9 cellular contexts compared by ENCODE assay signal in the genomic region with DNA sequence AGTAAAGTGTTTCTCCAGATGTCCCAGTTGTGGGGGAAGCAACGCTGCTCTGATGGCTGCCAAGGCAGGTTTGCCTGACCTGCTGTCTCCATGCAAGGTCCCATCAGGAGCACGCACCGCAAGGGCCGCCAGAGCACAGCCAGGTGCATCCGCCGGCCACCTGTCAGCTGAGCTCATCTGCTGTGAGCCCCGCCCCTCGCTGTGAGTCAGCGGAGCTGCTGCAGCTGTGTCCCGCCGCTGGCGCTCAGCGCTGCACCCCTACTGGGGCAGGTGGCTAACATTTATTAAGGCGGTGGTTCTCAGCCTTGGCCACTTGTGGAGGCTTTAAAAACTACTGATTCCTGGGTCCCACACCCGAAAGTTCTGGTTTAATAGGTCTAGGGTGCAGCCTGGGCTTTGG.
DNase-seq lines count a peak whose midpoint lies in the region; ATAC-seq and TF ChIP-seq lines count a peak whose summit lies in the region.
"Had no signal": no experiment of that assay in that cellular context is flagged by ENCODE, and none has a peak within 500 bp of the region (broad histone marks: within the 10 kb centered on the region; RNA-seq: fewer than 3 reads in every experiment).

No MANE protein-coding gene starts in this region.

- H3K36me3 ChIP-seq in RWPE2 (ENCODE audit: low read depth) (no peaks in the 10 kb centered on the region), sigmoid colon (no peaks in the 10 kb centered on the region)
- H3K36me3 ChIP-seq: heart left ventricle had no signal

- TF ChIP-seq POLR2A in sigmoid colon (IDR thresholded peaks at IDR 0.05) = no peak

- no peaks in the 10 kb centered on the region for H3K36me3 Mint-ChIP-seq in naive thymus-derived CD8-positive, alpha-beta T cell

- WGBS in sigmoid colon, 2 donors = 17 to 38% methylated on average over 15 of the region's 15 CpGs

- H3K4me1 ChIP-seq in RWPE2 (ENCODE audit: insufficient read depth, poor library complexity, severe bottlenecking) (no peaks in the 10 kb centered on the region), sigmoid colon (peaks cover 0 to 36% (median 26%) of the 10 kb centered on the region in 4 donors)

- H3K27me3 ChIP-seq in RWPE2 (ENCODE audit: insufficient read depth, poor library complexity, severe bottlenecking) (no peaks in the 10 kb centered on the region), sigmoid colon (no peaks in the 10 kb centered on the region)

- H3K27ac ChIP-seq in RWPE2 (ENCODE audit: poor library complexity, severe bottlenecking) (no peak overlapping the region), sigmoid colon (no peak overlapping the region)
- H3K27ac ChIP-seq: heart left ventricle had no signal

- DNase-seq in RWPE2 (ENCODE audit: low spot score) (peak; percentile 90), astrocyte of the hippocampus (ENCODE audit: low read depth, low spot score) (peak; percentile 32), mesenteric fat pad (ENCODE audit: low spot score) (no peak), OCI-M2 (lab: John Stamatoyannopoulos, UW; ENCODE audit: unreplicated experiment) (no peak), sigmoid colon (no peak)
- DNase-seq in naive thymus-derived CD8-positive, alpha-beta T cell = peak in 2 of 10 donors; percentile 18 to 33
- DNase-seq: heart left ventricle had no signal

- H3K27me3 Mint-ChIP-seq in naive thymus-derived CD8-positive, alpha-beta T cell = peaks cover 2 to 20% (median 16%) of the 10 kb centered on the region in 5 donors

- no peak overlapping the region for H3K27ac Mint-ChIP-seq in naive thymus-derived CD8-positive, alpha-beta T cell

- peak overlapping the region in 2 of 10 donors; percentile 1 to 2 for H3K4me3 Mint-ChIP-seq in naive thymus-derived CD8-positive, alpha-beta T cell

- H3K4me1 Mint-ChIP-seq in naive thymus-derived CD8-positive, alpha-beta T cell = peaks cover 2 to 5% (median 4%) of the 10 kb centered on the region in 4 donors

- H3K4me3 ChIP-seq in RWPE2 (ENCODE audit: severe bottlenecking) = no peak overlapping the region
- H3K4me3 ChIP-seq in sigmoid colon = no peak overlapping the region
- H3K4me3 ChIP-seq: heart left ventricle had no signal

- no peaks in the 10 kb centered on the region for H3K9me3 Mint-ChIP-seq in naive thymus-derived CD8-positive, alpha-beta T cell

- POLR2A ChIA-PET in naive thymus-derived CD8-positive, alpha-beta T cell (lab: Charles Lee) = no interaction called here

- no peak for TF ChIP-seq EP300 in sigmoid colon (IDR thresholded peaks at IDR 0.05)

- intact Hi-C loops in sigmoid colon (cut with DNase I) = no loop called here

- no peak for TF ChIP-seq CTCF in RWPE2 (IDR thresholded peaks at IDR 0.05; ENCODE audit: poor library complexity, severe bottlenecking)
- no peak for TF ChIP-seq CTCF in sigmoid colon (IDR thresholded peaks at IDR 0.05)

- ATAC-seq in GM19023 (IDR thresholded peaks at IDR 0.05; ENCODE audit: unreplicated experiment) = peak; percentile 85
- peak; percentile 91 for ATAC-seq in HG03439 (IDR thresholded peaks at IDR 0.05; ENCODE audit: unreplicated experiment)
- ATAC-seq in RWPE2 (ENCODE audit: low read depth) = peak; percentile 99
- ATAC-seq in naive thymus-derived CD8-positive, alpha-beta T cell = peak; percentile 69 to 80

- H3K9me3 ChIP-seq in RWPE2 (ENCODE audit: severe bottlenecking) = no peaks in the 10 kb centered on the region
- no peaks in the 10 kb centered on the region for H3K9me3 ChIP-seq in sigmoid colon
- H3K9me3 ChIP-seq: heart left ventricle had no signal

Comparison
In these comparisons a context has a peak if more than half of its experiments do, and no peak if none do; other contexts are left out.
1. DNase-seq: peak in RWPE2 (single experiment) and astrocyte of the hippocampus (single experiment); none in mesenteric fat pad (single experiment), OCI-M2 (single experiment) and sigmoid colon (single experiment).
2. Peak in every context shown above with its lines, with median percentiles within 50 percentile points of each other: ATAC-seq.